15 cellular contexts compared by ENCODE assay signal in genomic region chr12:103768467-103769123, GRCh38.
DNase-seq lines count a peak whose midpoint lies in the region; ATAC-seq and TF ChIP-seq lines count a peak whose summit lies in the region.
"Had no signal": no experiment of that assay in that cellular context is flagged by ENCODE, and none has a peak within 500 bp of the region (broad histone marks: within the 10 kb centered on the region; RNA-seq: fewer than 3 reads in every experiment).

No MANE protein-coding gene starts in this region.

- no peak for TF ChIP-seq POLR2A in suprapubic skin (IDR thresholded peaks at IDR 0.05)

- peak; percentile 56 for ATAC-seq in foreskin keratinocyte
- no peak for ATAC-seq in left lung
- ATAC-seq: naive thymus-derived CD4-positive, alpha-beta T cell had no signal

- H3K27me3 ChIP-seq in foreskin keratinocyte (no peaks in the 10 kb centered on the region), tibial artery (no peaks in the 10 kb centered on the region), left lung (no peaks in the 10 kb centered on the region), suprapubic skin (no peaks in the 10 kb centered on the region)

- H3K27ac ChIP-seq in foreskin keratinocyte, result no peak overlapping the region
- no peak overlapping the region for H3K27ac ChIP-seq in tibial artery
- H3K27ac ChIP-seq in left lung, result no peak overlapping the region
- no peak overlapping the region for H3K27ac ChIP-seq in suprapubic skin
- H3K27ac ChIP-seq: PC-9, skin epidermis had no signal

- peak; percentile 34 for DNase-seq in ELF-1 (ENCODE audit: low read depth, low spot score)
- peak; percentile 19 for DNase-seq in HT-29 (ENCODE audit: low spot score)
- peak; percentile 2 for DNase-seq in RPMI7951 (ENCODE audit: low read depth)
- DNase-seq in foreskin keratinocyte, result no peak
- no peak for DNase-seq in tibial artery
- DNase-seq in left lung, result no peak
- DNase-seq in suprapubic skin (ENCODE audit: low spot score in 2 of 2), result no peak
- DNase-seq: activated CD4-positive, alpha-beta T cell treated with anti-CD3 and anti-CD28 coated beads, Interleukin-2, amount 50 U/mL, for 48 hours; activated T-cell treated with anti-CD3 and anti-CD28 coated beads, Interleukin-2, amount 50 U/mL, for 24 hours; Caco-2; Karpas-422; naive thymus-derived CD4-positive, alpha-beta T cell; NCI-H1694; PC-9 had no signal

- H3K36me3 ChIP-seq in tibial artery (peaks cover 47 to 66% (median 62%) of the 10 kb centered on the region in 3 donors), left lung (peaks cover 0 to 8% of the 10 kb centered on the region in 2 donors), suprapubic skin (no peaks in the 10 kb centered on the region)

- 83% methylated on average over 7 of the region's 8 CpGs for WGBS in suprapubic skin

- no peaks in the 10 kb centered on the region for H3K4me1 ChIP-seq in foreskin keratinocyte
- peaks cover 0 to 20% (median 13%) of the 10 kb centered on the region in 4 donors for H3K4me1 ChIP-seq in tibial artery
- no peaks in the 10 kb centered on the region for H3K4me1 ChIP-seq in left lung
- no peaks in the 10 kb centered on the region for H3K4me1 ChIP-seq in suprapubic skin
- H3K4me1 ChIP-seq: Caco-2 had no signal

- H3K4me3 ChIP-seq in tibial artery, result no peak overlapping the region
- no peak overlapping the region for H3K4me3 ChIP-seq in left lung
- H3K4me3 ChIP-seq in suprapubic skin, result no peak overlapping the region
- H3K4me3 ChIP-seq: PC-9, skin epidermis had no signal

- TF ChIP-seq EP300 in suprapubic skin (IDR thresholded peaks at IDR 0.05), result no peak

- H3K9me3 ChIP-seq in tibial artery (no peaks in the 10 kb centered on the region), left lung (no peaks in the 10 kb centered on the region), suprapubic skin (no peaks in the 10 kb centered on the region)
- H3K9me3 ChIP-seq: Caco-2 had no signal

- TF ChIP-seq CTCF in foreskin keratinocyte (conservative IDR thresholded peaks at IDR 0.05) (no peak), tibial artery (IDR thresholded peaks at IDR 0.05) (no peak), left lung (IDR thresholded peaks at IDR 0.05) (no peak), suprapubic skin (IDR thresholded peaks at IDR 0.05) (no peak)

- intact Hi-C loops in tibial artery (cut with DNase I; ENCODE audit: low total_unique reads), result no loop called here
- intact Hi-C loops in left lung (cut with DNase I), result no loop called here

Comparison
In these comparisons a context has a peak if more than half of its experiments do, and no peak if none do; other contexts are left out.
1. DNase-seq: peak in ELF-1 (single experiment), HT-29 (single experiment) and RPMI7951 (single experiment); none in foreskin keratinocyte (0 of 2), tibial artery (0 of 2), left lung (0 of 2) and suprapubic skin (0 of 2).